8 cellular contexts compared by ENCODE assay signal in genomic region chr4:83535520-83535944, GRCh38. TPM values are rescaled to one million over a fixed set of nuclear protein-coding genes. Genes with fewer than 3 reads are reported as not detected.
DNase-seq lines count a peak whose midpoint lies in the region; ATAC-seq, FAIRE-seq and TF ChIP-seq lines count a peak whose summit lies in the region.

No MANE protein-coding gene starts in this region.

- H3K4me2 ChIP-seq in parathyroid adenoma (ENCODE audit: low read length) = peak overlapping the region; percentile 83

- CTCF ChIA-PET in Panc1 (lab: Charles Lee) = no interaction called here
- CTCF ChIA-PET in activated naive CD4-positive, alpha-beta T cell treated with anti-CD3 and anti-CD28 coated beads, Interleukin-2, amount 10 ng/mL, durations not matched to agents 7 days and 5 days (lab: Charles Lee) = interaction anchor here (1.2 kb wide), 1 partner anchor 27 kb away, joined by 3 read pairs; no protein-coding TSS in a partner anchor

- H3K9me3 ChIP-seq in Panc1 (ENCODE audit: control insufficient read depth, insufficient read depth, low read depth, low read length) (no peaks in the 10 kb centered on the region), parathyroid adenoma (ENCODE audit: control insufficient read depth, low read length) (no peaks in the 10 kb centered on the region)

- peaks cover 18% of the 10 kb centered on the region for H3K4me1 Mint-ChIP-seq in activated naive CD4-positive, alpha-beta T cell treated with anti-CD3 and anti-CD28 coated beads, Interleukin-2, amount 10 ng/mL, durations not matched to agents 7 days and 5 days

- POLR2A ChIA-PET in Panc1 (lab: Charles Lee) = interaction anchor here (0.7 to 0.8 kb wide), 2 partner anchors 12 to 19 kb away, joined by 3 to 9 read pairs; no protein-coding TSS in a partner anchor

- H3K4me3 Mint-ChIP-seq in activated naive CD4-positive, alpha-beta T cell treated with anti-CD3 and anti-CD28 coated beads, Interleukin-2, amount 10 ng/mL, durations not matched to agents 7 days and 5 days = peak overlapping the region; percentile 76

- H3K4me3 ChIP-seq in AG10803 (ENCODE audit: low read length) (peak overlapping the region; percentile 75), Panc1 (ENCODE audit: low read depth in 2 of 2, low read length in 2 of 2) (peak overlapping the region; percentile 75 to 91), parathyroid adenoma (ENCODE audit: low read depth, low read length) (peak overlapping the region; percentile 91)

- FAIRE-seq in D721Med (lab: Jason Lieb, UNC) = no peak

- no peak overlapping the region for H3K9ac ChIP-seq in parathyroid adenoma

- peak overlapping the region; percentile 84 for H2AFZ ChIP-seq in parathyroid adenoma

- H3K9me3 Mint-ChIP-seq in activated naive CD4-positive, alpha-beta T cell treated with anti-CD3 and anti-CD28 coated beads, Interleukin-2, amount 10 ng/mL, durations not matched to agents 7 days and 5 days = no peaks in the 10 kb centered on the region

- BruUV-seq in Panc1 (replicated peaks; lab: Mats Ljungman, UMichigan) = no TSS peak

- TF ChIP-seq CTCF in AG10803 (conservative IDR thresholded peaks at IDR 0.05; ENCODE audit: low read length) (no peak), Panc1 (IDR thresholded peaks at IDR 0.05) (no peak), parathyroid adenoma (IDR thresholded peaks at IDR 0.05) (no peak), D721Med (IDR thresholded peaks at IDR 0.05; ENCODE audit: insufficient read depth, missing control alignments) (no peak)

- in situ Hi-C loops in Panc1 (cut with HindIII; ENCODE audit: low pct_unique_long_range_greater_than_20kb, low sequenced_read_pairs) = no loop called here

- ATAC-seq in GM18909 (IDR thresholded peaks at IDR 0.05; ENCODE audit: poor library complexity, unreplicated experiment) (peak; percentile 35), HG03196 (IDR thresholded peaks at IDR 0.05; ENCODE audit: unreplicated experiment) (peak; percentile 18), Panc1 (peak; percentile 73), Right ventricle myocardium superior (ENCODE audit: poor library complexity) (peak; percentile 62)

- H3K27ac Mint-ChIP-seq in activated naive CD4-positive, alpha-beta T cell treated with anti-CD3 and anti-CD28 coated beads, Interleukin-2, amount 10 ng/mL, durations not matched to agents 7 days and 5 days = no peak overlapping the region

- no peaks in the 10 kb centered on the region for H3K79me2 ChIP-seq in parathyroid adenoma

- DNase-seq in AG10803 (ENCODE audit: low read depth) (peak; percentile 70), Panc1 (ENCODE audit: low read depth, low spot score) (no peak), Right ventricle myocardium superior (peak; percentile 66), D721Med (ENCODE audit: insufficient read length, low spot score) (no peak)
- DNase-seq in activated naive CD4-positive, alpha-beta T cell treated with anti-CD3 and anti-CD28 coated beads, Interleukin-2, amount 10 ng/mL, durations not matched to agents 7 days and 5 days = peak; percentile 37

- H3K4me1 ChIP-seq in Panc1 (ENCODE audit: control insufficient read depth, insufficient read depth, low read length) (peaks cover 12% of the 10 kb centered on the region), parathyroid adenoma (no peaks in the 10 kb centered on the region)

- H3K27me3 ChIP-seq in Panc1 (ENCODE audit: control insufficient read depth, insufficient read depth, low read length) = no peaks in the 10 kb centered on the region
- H3K27me3 ChIP-seq in parathyroid adenoma (ENCODE audit: control insufficient read depth, insufficient read depth, low read length) = no peaks in the 10 kb centered on the region

- H3K27ac ChIP-seq in Panc1 (ENCODE audit: low read length) (peak overlapping the region; percentile 85), parathyroid adenoma (peak overlapping the region; percentile 90)

- intact Hi-C loops in Panc1 (cut with micrococcal nuclease; ENCODE audit: unreplicated experiment) = no loop called here
- intact Hi-C loops in Right ventricle myocardium superior (cut with DNase I) = loop anchor here (5.0 kb wide), 1 partner anchor 97 kb away; no protein-coding TSS in a partner anchor

- H3K36me3 ChIP-seq in Panc1 (ENCODE audit: control insufficient read depth, insufficient read depth, low read length) (no peaks in the 10 kb centered on the region; the same call in 1 of the 2 replicates), parathyroid adenoma (ENCODE audit: control insufficient read depth, insufficient read depth, low read length) (no peaks in the 10 kb centered on the region)

- peaks cover 49% of the 10 kb centered on the region for H3K27me3 Mint-ChIP-seq in activated naive CD4-positive, alpha-beta T cell treated with anti-CD3 and anti-CD28 coated beads, Interleukin-2, amount 10 ng/mL, durations not matched to agents 7 days and 5 days

- no peaks in the 10 kb centered on the region for H3K36me3 Mint-ChIP-seq in activated naive CD4-positive, alpha-beta T cell treated with anti-CD3 and anti-CD28 coated beads, Interleukin-2, amount 10 ng/mL, durations not matched to agents 7 days and 5 days

RNA-seq across cellular contexts. Expression of gene GPAT3, which starts 0.4 kb away (rescaled TPM):
- total RNA-seq in Panc1 (2021; ENCODE audit: unreplicated experiment) (15.1 TPM), Right ventricle myocardium superior (39.6 TPM)
- polyA plus RNA-seq in Panc1 (2012; ENCODE audit: insufficient read length) = 7.6 TPM

RNA-seq across cellular contexts. Expression of gene ABRAXAS1, which starts 50.6 kb away (rescaled TPM):
- total RNA-seq in Panc1 (2021; ENCODE audit: unreplicated experiment) (8.3 TPM), Right ventricle myocardium superior (5.9 TPM)
- 4.7 TPM for polyA plus RNA-seq in Panc1 (2012; ENCODE audit: insufficient read length)

Comparison
In these comparisons a context has a peak if more than half of its experiments do, and no peak if none do; other contexts are left out.
1. DNase-seq: peak in AG10803 (single experiment), activated naive CD4-positive, alpha-beta T cell treated with anti-CD3 and anti-CD28 coated beads, Interleukin-2, amount 10 ng/mL, durations not matched to agents 7 days and 5 days (single experiment) and Right ventricle myocardium superior (single experiment); none in Panc1 (single experiment) and D721Med (single experiment).
2. ATAC-seq: peak in every context shown above with its lines; median percentile 73 in Panc1; 62 in Right ventricle myocardium superior; 35 in GM18909; 18 in HG03196.
3. Peak in every context shown above with its lines, with median percentiles within 50 percentile points of each other: H3K4me3 ChIP-seq.